In the genomic region with DNA sequence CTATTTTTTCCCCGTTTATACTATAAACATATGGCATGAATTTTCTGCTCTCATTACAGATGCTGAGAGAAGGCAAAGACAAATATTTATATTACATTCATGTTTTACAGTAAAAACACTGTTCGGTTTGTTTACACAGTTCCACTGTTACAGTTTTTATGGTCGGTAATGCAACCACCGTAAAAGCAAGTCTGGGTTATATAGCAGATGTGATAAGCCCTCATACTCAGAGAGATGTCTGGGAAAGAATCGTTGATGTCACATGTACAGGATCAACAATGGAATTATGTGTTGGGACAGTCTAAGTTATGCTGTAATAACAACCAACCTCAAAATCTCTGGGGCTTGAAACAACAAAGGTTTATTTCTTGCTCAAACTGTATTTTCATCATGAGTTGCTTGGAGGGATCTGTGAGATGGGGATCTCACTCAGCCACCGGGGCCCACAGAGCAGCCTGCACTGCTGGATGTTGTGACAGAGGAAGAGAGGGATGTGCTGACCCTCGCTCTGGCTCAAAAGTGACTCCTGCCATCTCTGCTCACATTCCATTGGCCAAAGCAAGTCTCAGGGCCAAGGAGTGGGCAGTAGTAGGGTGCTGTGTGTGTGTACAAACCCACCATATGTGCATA, we compare ENCODE assay signal across 10 cellular contexts.
DNase-seq lines count a peak whose midpoint lies in the region; ATAC-seq, FAIRE-seq and TF ChIP-seq lines count a peak whose summit lies in the region.
"Had no signal": no experiment of that assay in that cellular context is flagged by ENCODE, and none has a peak within 500 bp of the region (broad histone marks: within the 10 kb centered on the region; RNA-seq: fewer than 3 reads in every experiment).

No MANE protein-coding gene starts in this region.

- in situ Hi-C loops in IMR-90 (cut with MboI; ENCODE audit: low sequenced_read_pairs), result no loop called here

- H2AK5ac ChIP-seq in IMR-90 (ENCODE audit: low read depth, low read length), result no peak overlapping the region

- H3K4ac ChIP-seq in IMR-90 (ENCODE audit: low read depth, low read length), result peak overlapping the region; percentile 74

- H2BK15ac ChIP-seq in IMR-90 (ENCODE audit: low read depth, low read length), result no peak overlapping the region

- no peak overlapping the region for H2AK9ac ChIP-seq in IMR-90 (replicated peaks; ENCODE audit: low read depth, low read length, poor library complexity)

- ATAC-seq in IMR-90 (ENCODE audit: low read depth), result peak; percentile 91
- ATAC-seq in HG02852 (IDR thresholded peaks at IDR 0.05; ENCODE audit: unreplicated experiment), result no peak
- ATAC-seq: activated CD4-positive, alpha-beta T cell treated with anti-CD3 and anti-CD28 coated beads for 36 hours had no signal

- no peaks in the 10 kb centered on the region for H4K20me1 ChIP-seq in IMR-90 (ENCODE audit: insufficient read depth, low read length)

- TF ChIP-seq CTCF in IMR-90 (conservative IDR thresholded peaks at IDR 0.05; ENCODE audit: low read depth, low read length), result no peak

- H4K91ac ChIP-seq in IMR-90 (ENCODE audit: insufficient read depth, low read depth, low read length), result peak overlapping the region; percentile 58

- POLR2A ChIA-PET in IMR-90 (lab: Charles Lee; ENCODE audit: unreplicated experiment), result no interaction called here

- peak overlapping the region; percentile 54 for H2BK120ac ChIP-seq in IMR-90 (ENCODE audit: low read depth, low read length)

- intact Hi-C loops in IMR-90 (cut with micrococcal nuclease), result no loop called here

- no peak overlapping the region for H3K56ac ChIP-seq in IMR-90 (ENCODE audit: extremely low read depth, insufficient read depth, low read length)

- H3K4me1 ChIP-seq in IMR-90 (ENCODE audit: control insufficient read depth, insufficient read depth, low read length), result peaks cover 8% of the 10 kb centered on the region; the same call in 1 of the 2 replicates

- H2AFZ ChIP-seq in IMR-90 (replicated peaks; ENCODE audit: low read length, poor library complexity), result peak overlapping the region; percentile 41

- H3K9ac ChIP-seq in IMR-90 (ENCODE audit: low read depth, low read length) (peak overlapping the region; percentile 48; the same call in 1 of the 2 replicates), SK-N-MC (ENCODE audit: insufficient read length) (no peak overlapping the region)

- no CpG with 5 or more reads among the region's 7 CpGs for WGBS in IMR-90 (ENCODE audit: extremely low coverage in 2 of 2, insufficient read length in 1 of 2), 2 experiments

- BruUV-seq in IMR-90 (replicated peaks; lab: Mats Ljungman, UMichigan), result no TSS peak

- TF ChIP-seq POLR2A in IMR-90 (IDR thresholded peaks at IDR 0.05; ENCODE audit: low read depth, low read length), result no peak

- no peak for TF ChIP-seq RAD21 in IMR-90 (IDR thresholded peaks at IDR 0.05; ENCODE audit: low read length)

- H3K27ac ChIP-seq in IMR-90 (ENCODE audit: insufficient read depth, low read length) (peak overlapping the region; percentile 89; the same call in 1 of the 2 replicates), SK-N-MC (no peak overlapping the region)

- peaks cover 3% of the 10 kb centered on the region; the same call in 1 of the 2 replicates for H3K9me3 ChIP-seq in IMR-90 (ENCODE audit: control insufficient read depth, insufficient read depth, low read length)
- no peaks in the 10 kb centered on the region for H3K9me3 ChIP-seq in SK-N-MC (ENCODE audit: low read depth, low read length)

- DNase-seq in AG08396 (ENCODE audit: low spot score) (peak; percentile 36), IMR-90 (peak; percentile 82), SK-N-MC (ENCODE audit: low read depth, low spot score) (no peak), GOT3 (lab: John Stamatoyannopoulos, UW) (no peak), germinal center (ENCODE audit: low spot score) (no peak), occipital lobe (lab: John Stamatoyannopoulos, UW) (no peak)
- DNase-seq: activated CD4-positive, alpha-beta T cell treated with anti-CD3 and anti-CD28 coated beads for 36 hours; CD4-positive, CD25-positive, alpha-beta regulatory T cell had no signal

- H3K9me1 ChIP-seq in IMR-90 (ENCODE audit: insufficient read depth, low read length), result peaks cover 5% of the 10 kb centered on the region; the same call in 1 of the 2 replicates

- H3K23ac ChIP-seq in IMR-90 (ENCODE audit: low read depth, low read length), result peak overlapping the region; percentile 63; the same call in 1 of the 2 replicates

- peak overlapping the region; percentile 86; the same call in 1 of the 2 replicates for H4K5ac ChIP-seq in IMR-90 (ENCODE audit: low read depth, low read length)

- peak overlapping the region in 1 of 2 experiments; percentile 17; a peak in 1 of 4 replicates for H4K8ac ChIP-seq in IMR-90 (ENCODE audit: low read depth in 2 of 2, low read length in 2 of 2)

- CTCF ChIA-PET in IMR-90 (lab: Yijun Ruan, JAX), result interaction anchor here (0.6 kb wide), 1 partner anchor 1583 kb away, joined by 6 read pairs; no protein-coding TSS in a partner anchor

- peak overlapping the region; percentile 12 for H2BK5ac ChIP-seq in IMR-90 (ENCODE audit: low read depth, low read length, poor library complexity, severe bottlenecking)

- 0 out of 2 replicates have a peak overlapping the region, but pooled peaks have one; percentile 30 for H3K14ac ChIP-seq in IMR-90 (replicated peaks; ENCODE audit: low read depth, low read length)

- H3K79me1 ChIP-seq in IMR-90 (ENCODE audit: low read depth in 1 of 2, low read length in 2 of 2), result no peaks in the 10 kb centered on the region

- peak; percentile 98 for FAIRE-seq in islet of Langerhans (lab: Jason Lieb, UNC)

- peak overlapping the region; percentile 88 for H3K18ac ChIP-seq in IMR-90 (ENCODE audit: low read depth, low read length)

- H3K4me2 ChIP-seq in IMR-90 (ENCODE audit: low read depth, low read length), result peak overlapping the region; percentile 74; the same call in 1 of the 2 replicates

- H3K27me3 ChIP-seq in IMR-90 (ENCODE audit: control insufficient read depth, insufficient read depth, low read length), result peaks cover 3% of the 10 kb centered on the region; the same call in 1 of the 2 replicates

- H3K36me3 ChIP-seq in IMR-90 (ENCODE audit: control insufficient read depth, insufficient read depth, low read length), result no peaks in the 10 kb centered on the region
- H3K36me3 ChIP-seq in SK-N-MC (ENCODE audit: insufficient read depth, low read length), result no peaks in the 10 kb centered on the region

- H2BK20ac ChIP-seq in IMR-90 (ENCODE audit: low read depth, low read length), result peak overlapping the region; percentile 43

- dilution Hi-C loops in IMR-90 (cut with HindIII; ENCODE audit: low sequenced_read_pairs, unreplicated experiment), result no loop called here

- H3K4me3 ChIP-seq in IMR-90 (ENCODE audit: insufficient read depth, low read depth, low read length), result no peak overlapping the region
- peak overlapping the region; percentile 54 for H3K4me3 ChIP-seq in SK-N-MC

TF ChIP-seq in IMR-90, 13 proteins besides CTCF, POLR2A, EP300 and RAD21:
- TF ChIP-seq, protein P1, sequence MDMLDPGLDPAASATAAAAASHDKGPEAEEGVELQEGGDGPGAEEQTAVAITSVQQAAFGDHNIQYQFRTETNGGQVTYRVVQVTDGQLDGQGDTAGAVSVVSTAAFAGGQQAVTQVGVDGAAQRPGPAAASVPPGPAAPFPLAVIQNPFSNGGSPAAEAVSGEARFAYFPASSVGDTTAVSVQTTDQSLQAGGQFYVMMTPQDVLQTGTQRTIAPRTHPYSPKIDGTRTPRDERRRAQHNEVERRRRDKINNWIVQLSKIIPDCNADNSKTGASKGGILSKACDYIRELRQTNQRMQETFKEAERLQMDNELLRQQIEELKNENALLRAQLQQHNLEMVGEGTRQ (IDR thresholded peaks at IDR 0.05; ENCODE audit: low read depth, low read length), result no peak
- TF ChIP-seq MAFK (IDR thresholded peaks at IDR 0.05; ENCODE audit: low read depth, low read length) (no peak), FOS (IDR thresholded peaks at IDR 0.05; ENCODE audit: low read depth, low read length) (0 out of 2 replicates have a peak, but pooled peaks have one; percentile 49), CEBPB (IDR thresholded peaks at IDR 0.05; ENCODE audit: low read depth, low read length) (0 out of 2 replicates have a peak, but pooled peaks have one; percentile 1), MAZ (IDR thresholded peaks at IDR 0.05; ENCODE audit: borderline replicate concordance, low read depth, low read length) (no peak)

Comparison
In these comparisons a context has a peak if more than half of its experiments do, and no peak if none do; other contexts are left out.
1. DNase-seq: peak in AG08396 (single experiment) and IMR-90 (single experiment); none in SK-N-MC (single experiment), GOT3 (single experiment), germinal center (single experiment) and occipital lobe (single experiment).